ENCODE assay signal across 12 cellular contexts in the genomic region with DNA sequence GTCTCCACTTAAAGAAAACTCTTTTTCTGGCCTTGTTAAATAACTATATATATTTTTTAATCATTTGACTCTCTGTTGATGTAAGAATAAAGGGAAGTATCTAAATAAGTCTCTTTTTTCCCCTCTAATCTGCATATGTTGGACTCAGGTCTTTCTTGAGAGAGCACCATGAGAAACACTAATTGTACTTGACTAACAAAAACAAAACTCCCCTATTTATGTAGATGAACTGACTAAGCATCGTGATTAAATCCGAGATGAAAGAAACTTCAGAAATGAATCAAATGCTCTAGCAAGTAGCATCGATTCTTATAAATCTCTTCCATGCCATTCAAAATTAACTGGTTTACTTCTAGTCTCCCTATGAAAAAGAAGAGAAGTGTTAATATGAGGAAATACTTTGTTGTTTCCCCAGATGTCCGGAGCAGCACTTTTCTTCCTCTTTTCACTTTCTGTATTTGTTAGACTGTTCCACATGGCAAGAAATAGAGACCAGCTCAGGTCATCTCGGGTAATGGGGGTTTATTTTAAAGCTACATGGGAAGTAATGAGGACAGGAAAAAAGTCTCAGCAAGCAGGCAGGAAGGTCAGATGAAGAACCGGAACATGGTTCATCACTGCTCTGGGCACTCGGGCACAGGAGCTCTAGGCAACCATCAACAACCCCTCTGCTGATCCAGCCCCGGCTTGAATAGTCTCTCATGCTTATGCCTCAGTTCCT.
DNase-seq lines count a peak whose midpoint lies in the region; ATAC-seq and TF ChIP-seq lines count a peak whose summit lies in the region.
"Had no signal": no experiment of that assay in that cellular context is flagged by ENCODE, and none has a peak within 500 bp of the region (broad histone marks: within the 10 kb centered on the region; RNA-seq: fewer than 3 reads in every experiment).

No MANE protein-coding gene starts in this region.

- H3K9ac ChIP-seq in neural progenitor cell, result no peak overlapping the region

- no peaks in the 10 kb centered on the region for H4K20me1 ChIP-seq in neural progenitor cell (ENCODE audit: low read depth)

- CTCF ChIA-PET in activated naive CD4-positive, alpha-beta T cell treated with anti-CD3 and anti-CD28 coated beads for 36 hours (lab: Charles Lee), result no interaction called here

- H2AFZ ChIP-seq in neural progenitor cell (replicated peaks), result no peak overlapping the region

- intact Hi-C loops in activated naive CD4-positive, alpha-beta T cell treated with anti-CD3 and anti-CD28 coated beads for 36 hours (cut with micrococcal nuclease), result no loop called here

- no peak for TF ChIP-seq CTCF in GM13977 (IDR thresholded peaks at IDR 0.05; ENCODE audit: extremely low read depth, insufficient read depth, missing control alignments)
- TF ChIP-seq CTCF in neural progenitor cell (IDR thresholded peaks at IDR 0.05), result no peak

- peaks cover 2% of the 10 kb centered on the region for H3K27me3 Mint-ChIP-seq in neural progenitor cell (ENCODE audit: insufficient read depth, low read depth)
- no peaks in the 10 kb centered on the region for H3K27me3 Mint-ChIP-seq in activated T-cell treated with anti-CD3 and anti-CD28 coated beads, Interleukin-2, amount 50 U/mL, for 24 hours
- H3K27me3 Mint-ChIP-seq in activated naive CD4-positive, alpha-beta T cell treated with anti-CD3 and anti-CD28 coated beads for 36 hours (ENCODE audit: low read depth), result no peaks in the 10 kb centered on the region

- no peak overlapping the region for H3K4me2 ChIP-seq in neural progenitor cell

- ATAC-seq in GM21367 (IDR thresholded peaks at IDR 0.05; ENCODE audit: unreplicated experiment), result peak; percentile 90
- ATAC-seq in HG03095 (IDR thresholded peaks at IDR 0.05; ENCODE audit: unreplicated experiment), result peak; percentile 84

- H3K9me3 ChIP-seq in neural progenitor cell (ENCODE audit: low read depth), result no peaks in the 10 kb centered on the region
- H3K9me3 ChIP-seq: sigmoid colon, stomach had no signal

- no peak overlapping the region for H3K4me3 Mint-ChIP-seq in neural progenitor cell
- no peak overlapping the region for H3K4me3 Mint-ChIP-seq in activated T-cell treated with anti-CD3 and anti-CD28 coated beads, Interleukin-2, amount 50 U/mL, for 24 hours
- no peak overlapping the region for H3K4me3 Mint-ChIP-seq in activated naive CD4-positive, alpha-beta T cell treated with anti-CD3 and anti-CD28 coated beads for 36 hours
- H3K4me3 Mint-ChIP-seq: endodermal cell had no signal

- H3K4me3 ChIP-seq in neural progenitor cell, result no peak overlapping the region
- H3K4me3 ChIP-seq: sigmoid colon, stomach had no signal

- H3K27ac ChIP-seq in neural progenitor cell, result no peak overlapping the region
- H3K27ac ChIP-seq: sigmoid colon, stomach had no signal

- DNase-seq in GM13977 (ENCODE audit: low spot score), result peak; percentile 35
- DNase-seq in OCI-M1 (lab: John Stamatoyannopoulos, UW), result peak; percentile 40
- DNase-seq in neural progenitor cell (ENCODE audit: low spot score), result no peak
- DNase-seq in activated T-cell treated with anti-CD3 and anti-CD28 coated beads, Interleukin-2, amount 50 U/mL, for 24 hours, result no peak
- no peak for DNase-seq in activated naive CD4-positive, alpha-beta T cell treated with anti-CD3 and anti-CD28 coated beads for 36 hours
- no peak for DNase-seq in AG08395 (ENCODE audit: low spot score)
- DNase-seq: endodermal cell, NCI-H2171, sigmoid colon, stomach had no signal

- H3F3A ChIP-seq in neural progenitor cell (ENCODE audit: low read depth), result no peaks in the 10 kb centered on the region

- no peaks in the 10 kb centered on the region for H3K4me1 ChIP-seq in neural progenitor cell
- H3K4me1 ChIP-seq: sigmoid colon, stomach had no signal

- H3K79me2 ChIP-seq in neural progenitor cell (ENCODE audit: low read depth), result no peaks in the 10 kb centered on the region

- H3K27me3 ChIP-seq in neural progenitor cell, result no peaks in the 10 kb centered on the region
- H3K27me3 ChIP-seq: sigmoid colon, stomach had no signal

- H3K36me3 Mint-ChIP-seq in neural progenitor cell, result no peaks in the 10 kb centered on the region
- H3K36me3 Mint-ChIP-seq in activated T-cell treated with anti-CD3 and anti-CD28 coated beads, Interleukin-2, amount 50 U/mL, for 24 hours (ENCODE audit: low read depth), result no peaks in the 10 kb centered on the region
- H3K36me3 Mint-ChIP-seq in activated naive CD4-positive, alpha-beta T cell treated with anti-CD3 and anti-CD28 coated beads for 36 hours (ENCODE audit: low read depth), result no peaks in the 10 kb centered on the region

- no peak overlapping the region for H3K27ac Mint-ChIP-seq in neural progenitor cell
- no peak overlapping the region for H3K27ac Mint-ChIP-seq in activated T-cell treated with anti-CD3 and anti-CD28 coated beads, Interleukin-2, amount 50 U/mL, for 24 hours
- no peak overlapping the region for H3K27ac Mint-ChIP-seq in activated naive CD4-positive, alpha-beta T cell treated with anti-CD3 and anti-CD28 coated beads for 36 hours
- H3K27ac Mint-ChIP-seq: endodermal cell had no signal

- in situ Hi-C loops in GM13977 (cut with MboI; ENCODE audit: low pct_unique_long_range_greater_than_20kb, low sequenced_read_pairs, unreplicated experiment), result no loop called here

- H3K4me1 Mint-ChIP-seq in neural progenitor cell, result no peaks in the 10 kb centered on the region
- H3K4me1 Mint-ChIP-seq in activated T-cell treated with anti-CD3 and anti-CD28 coated beads, Interleukin-2, amount 50 U/mL, for 24 hours (ENCODE audit: low read depth), result no peaks in the 10 kb centered on the region
- H3K4me1 Mint-ChIP-seq in activated naive CD4-positive, alpha-beta T cell treated with anti-CD3 and anti-CD28 coated beads for 36 hours (ENCODE audit: low read depth), result peaks cover 2% of the 10 kb centered on the region
- H3K4me1 Mint-ChIP-seq: endodermal cell had no signal

- no peaks in the 10 kb centered on the region for H3K9me3 Mint-ChIP-seq in neural progenitor cell
- H3K9me3 Mint-ChIP-seq in activated T-cell treated with anti-CD3 and anti-CD28 coated beads, Interleukin-2, amount 50 U/mL, for 24 hours, result peaks cover 11% of the 10 kb centered on the region
- H3K9me3 Mint-ChIP-seq in activated naive CD4-positive, alpha-beta T cell treated with anti-CD3 and anti-CD28 coated beads for 36 hours, result peaks cover 5% of the 10 kb centered on the region
- H3K9me3 Mint-ChIP-seq: endodermal cell had no signal

- no peaks in the 10 kb centered on the region for H3K36me3 ChIP-seq in neural progenitor cell
- H3K36me3 ChIP-seq: sigmoid colon, stomach had no signal

Comparison
In these comparisons a context has a peak if more than half of its experiments do, and no peak if none do; other contexts are left out.
1. DNase-seq: peak in GM13977 (single experiment) and OCI-M1 (single experiment); none in neural progenitor cell (single experiment), activated T-cell treated with anti-CD3 and anti-CD28 coated beads, Interleukin-2, amount 50 U/mL, for 24 hours (single experiment), activated naive CD4-positive, alpha-beta T cell treated with anti-CD3 and anti-CD28 coated beads for 36 hours (single experiment) and AG08395 (single experiment).